In the genomic region with DNA sequence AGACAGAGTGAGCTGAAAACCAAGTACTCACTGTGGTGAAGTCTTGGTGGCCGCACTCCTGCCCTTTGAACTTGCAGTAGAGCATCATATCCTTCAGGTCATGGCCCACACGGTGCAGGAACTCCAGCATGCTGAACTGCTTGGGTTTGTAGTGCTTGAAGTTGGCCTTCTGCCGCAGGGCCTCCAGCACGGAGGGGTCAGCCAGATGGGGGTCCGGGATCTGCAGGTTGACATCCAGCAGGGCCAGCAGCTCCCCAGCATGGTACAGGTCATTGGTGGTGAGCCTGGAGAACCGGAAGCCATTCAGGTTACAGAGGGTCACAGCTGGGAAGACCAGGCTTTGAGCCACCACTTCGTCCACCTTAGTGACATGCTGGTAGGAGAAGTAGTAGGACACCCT, we compare ENCODE assay signal across 19 cellular contexts.
"Had no signal": no experiment of that assay in that cellular context is flagged by ENCODE, and none has a peak within 500 bp of the region (broad histone marks: within the 10 kb centered on the region; RNA-seq: fewer than 3 reads in every experiment).

No MANE protein-coding gene starts in this region.

- H3K4me3 Mint-ChIP-seq: activated naive CD4-positive, alpha-beta T cell treated with anti-CD3 and anti-CD28 coated beads, Interleukin-2, amount 50 U/mL, for 24 hours; memory B cell had no signal

- DNase-seq: activated CD8-positive, alpha-beta memory T cell treated with anti-CD3 and anti-CD28 coated beads for 24 hours; activated CD8-positive, alpha-beta memory T cell treated with anti-CD3 and anti-CD28 coated beads, Interleukin-2, amount 50 U/mL, for 48 hours; activated effector memory CD4-positive, alpha-beta T cell treated with Interleukin-2 at 50 U/mL for 16 hours; foreskin keratinocyte; mucosa of descending colon; naive B cell; right lobe of liver; small intestine; stimulated activated CD4-positive, alpha-beta T cell treated with anti-CD3 and anti-CD28 coated beads, Interleukin-4, amount 100 ng/mL, for 1 hour; T1000; trophoblast cell had no signal

- H3K4me3 ChIP-seq: cardiac muscle cell, mucosa of descending colon, right lobe of liver, suprapubic skin had no signal

- H3K9me3 ChIP-seq: mucosa of descending colon, neutrophil, right lobe of liver, suprapubic skin had no signal

- H3K27ac ChIP-seq: cardiac muscle cell, foreskin keratinocyte, neutrophil, parathyroid adenoma, right lobe of liver, suprapubic skin had no signal

- H2AFZ ChIP-seq: parathyroid adenoma had no signal

- H3K4me1 ChIP-seq: foreskin keratinocyte, parathyroid adenoma, right lobe of liver had no signal

- H3K27me3 ChIP-seq: right lobe of liver had no signal

- H3K27ac Mint-ChIP-seq: activated naive CD4-positive, alpha-beta T cell treated with anti-CD3 and anti-CD28 coated beads, Interleukin-2, amount 50 U/mL, for 24 hours; memory B cell had no signal

- H3K36me3 ChIP-seq: cardiac muscle cell, neutrophil, right lobe of liver, suprapubic skin had no signal

- ATAC-seq: activated CD4-positive, CD25-positive, alpha-beta regulatory T cell treated with anti-CD3 and anti-CD28 coated beads, Interleukin-2, amount 50 U/mL, for 24 hours; mucosa of descending colon; right lobe of liver had no signal

- H3K9ac ChIP-seq: parathyroid adenoma had no signal

- H3K79me2 ChIP-seq: parathyroid adenoma had no signal

- H3K9me3 Mint-ChIP-seq: activated naive CD4-positive, alpha-beta T cell treated with anti-CD3 and anti-CD28 coated beads, Interleukin-2, amount 50 U/mL, for 24 hours; stimulated activated naive CD8-positive, alpha-beta T cell treated with anti-CD3 and anti-CD28 coated beads, Interleukin-15, amount 100 ng/mL, for 72 hours had no signal

- H3K36me3 Mint-ChIP-seq: activated naive CD4-positive, alpha-beta T cell treated with anti-CD3 and anti-CD28 coated beads, Interleukin-2, amount 50 U/mL, for 24 hours had no signal
